In the genomic region with DNA sequence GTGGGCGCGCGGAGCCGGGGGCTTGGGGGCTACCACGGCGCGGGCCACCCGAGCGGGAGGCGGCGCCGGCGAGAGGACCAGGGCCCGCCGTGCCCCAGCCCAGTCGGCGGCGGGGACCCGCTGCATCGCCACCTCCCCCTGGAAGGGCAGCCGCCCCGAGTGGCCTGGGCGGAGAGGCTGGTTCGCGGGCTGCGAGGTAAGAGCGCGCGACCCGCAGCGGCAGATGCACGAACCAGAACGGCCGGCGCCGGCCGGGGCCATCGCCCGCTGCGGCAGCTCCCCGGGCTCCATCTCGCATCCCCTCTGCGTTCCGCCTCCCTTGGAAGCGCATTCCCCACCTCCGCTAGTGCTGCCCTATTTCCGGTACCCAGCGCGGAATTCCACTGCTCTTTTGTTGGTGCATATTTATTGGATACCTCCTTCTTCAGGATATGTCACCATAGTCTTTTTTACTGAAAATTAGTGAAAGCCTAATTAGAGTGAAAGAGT, we compare ENCODE assay signal across 8 cellular contexts. TPM values are rescaled to one million over a fixed set of nuclear protein-coding genes. Genes with fewer than 3 reads are reported as not detected.
DNase-seq lines count a peak whose midpoint lies in the region; ATAC-seq and TF ChIP-seq lines count a peak whose summit lies in the region.

No MANE protein-coding gene starts in this region.

- H3K27ac Mint-ChIP-seq in brain = peak overlapping the region; percentile 83 to 97 (median 96)

- peaks cover 29% of the 10 kb centered on the region for H4K20me1 ChIP-seq in DND-41 (ENCODE audit: insufficient read depth, low read length)

- H3K27me3 ChIP-seq in DND-41 (ENCODE audit: insufficient read depth, low read length, poor library complexity) (peaks cover 8% of the 10 kb centered on the region), iPS-15b (ENCODE audit: control insufficient read depth, insufficient read depth, low read length) (peaks cover 27% of the 10 kb centered on the region)

- H3K79me2 ChIP-seq in DND-41 (ENCODE audit: insufficient read depth, low read length) = peaks cover 55% of the 10 kb centered on the region

- H3K4me3 ChIP-seq in DND-41 (ENCODE audit: low read depth in 1 of 2, low read length in 2 of 2) = peak overlapping the region; percentile 60 to 82
- H3K4me3 ChIP-seq in iPS-15b (ENCODE audit: low read depth, low read length) = peak overlapping the region; percentile 77
- H3K4me3 ChIP-seq in retinal pigment epithelial cell (ENCODE audit: low read length) = peak overlapping the region; percentile 78

- H3K27ac ChIP-seq in DND-41 (ENCODE audit: low read length) (peak overlapping the region; percentile 58), RWPE1 (peak overlapping the region; percentile 81)

- TF ChIP-seq CTCF in DND-41 (IDR thresholded peaks at IDR 0.05; ENCODE audit: borderline replicate concordance, extremely low read depth, low read length, poor library complexity, severe bottlenecking) (no peak), RWPE1 (conservative IDR thresholded peaks at IDR 0.05; ENCODE audit: low read depth) (no peak), brain (conservative IDR thresholded peaks at IDR 0.05) (no peak), retinal pigment epithelial cell (conservative IDR thresholded peaks at IDR 0.05; ENCODE audit: low read depth, low read length) (no peak)

- peak; percentile 51 for DNase-seq in DND-41
- peak; percentile 52 for DNase-seq in RWPE1 (ENCODE audit: low spot score)
- DNase-seq in retinal pigment epithelial cell (ENCODE audit: low read depth) = no peak
- no peak for DNase-seq in central memory CD4-positive, alpha-beta T cell

- ATAC-seq in DND-41 (ENCODE audit: insufficient read depth, low read depth) (peak; percentile 57), GM19438 (IDR thresholded peaks at IDR 0.05; ENCODE audit: low read depth, unreplicated experiment) (peak; percentile 35), HG03457 (IDR thresholded peaks at IDR 0.05; ENCODE audit: unreplicated experiment) (peak; percentile 24)

- H3K9ac ChIP-seq in DND-41 (ENCODE audit: low read depth, low read length) (peak overlapping the region; percentile 81), iPS-15b (ENCODE audit: low read depth, low read length) (no peak overlapping the region)

- H2AFZ ChIP-seq in DND-41 (ENCODE audit: low read depth, low read length) = peak overlapping the region; percentile 76

- peaks cover 0 to 6% (median 0%) of the 10 kb centered on the region in 5 experiments for H3K9me3 Mint-ChIP-seq in brain

- H3K36me3 ChIP-seq in DND-41 (ENCODE audit: insufficient read depth, low read length) (no peaks in the 10 kb centered on the region), iPS-15b (ENCODE audit: control insufficient read depth, insufficient read depth, low read length) (no peaks in the 10 kb centered on the region)

- POLR2A ChIA-PET in RWPE1 (lab: Yijun Ruan, JAX; ENCODE audit: low non-redundant PET) = no interaction called here

- peaks cover 33% of the 10 kb centered on the region for H3K4me1 ChIP-seq in DND-41 (ENCODE audit: insufficient read depth, low read length)
- H3K4me1 ChIP-seq in iPS-15b (ENCODE audit: control insufficient read depth, insufficient read depth, low read length) = peaks cover 21% of the 10 kb centered on the region

- H3K36me3 Mint-ChIP-seq in brain = peaks cover 5% of the 10 kb centered on the region

- peaks cover 55% of the 10 kb centered on the region for H3K4me1 Mint-ChIP-seq in brain

- no peaks in the 10 kb centered on the region for H3K9me3 ChIP-seq in DND-41 (ENCODE audit: insufficient read depth, low read length, severe bottlenecking)
- H3K9me3 ChIP-seq in iPS-15b (ENCODE audit: control insufficient read depth, insufficient read depth, low read length) = no peaks in the 10 kb centered on the region

- CTCF ChIA-PET in RWPE1 (lab: Yijun Ruan, JAX) = interaction anchor here (1.0 kb wide), 1 partner anchor 159 kb away, joined by 6 read pairs; no protein-coding TSS in a partner anchor

- H3K27me3 Mint-ChIP-seq in brain = peaks cover 14% of the 10 kb centered on the region

- H3K4me2 ChIP-seq in DND-41 (ENCODE audit: insufficient read depth, low read length) = peak overlapping the region; percentile 77

- H3K4me3 Mint-ChIP-seq in brain = peak overlapping the region; percentile 90 to 94 (median 93)

RNA-seq across cellular contexts. Expression of a gene that starts 0.7 kb away (rescaled TPM):
- polyA plus RNA-seq in brain (ENCODE audit: insufficient read depth, low read depth, low replicate concordance) = 3.0 TPM

RNA-seq across cellular contexts. Expression of a gene that starts 32.7 kb away (rescaled TPM):
- 368 TPM for polyA plus RNA-seq in brain (ENCODE audit: insufficient read depth, low read depth, low replicate concordance)

Comparison
In these comparisons a context has a peak if more than half of its experiments do, and no peak if none do; other contexts are left out.
1. DNase-seq: peak in DND-41 (single experiment) and RWPE1 (single experiment); none in retinal pigment epithelial cell (single experiment) and central memory CD4-positive, alpha-beta T cell (single experiment).
2. Peak in every context shown above with its lines, with median percentiles within 50 percentile points of each other: ATAC-seq and H3K4me3 ChIP-seq.